ENCODE assay signal across 1 cellular context in the genomic region with DNA sequence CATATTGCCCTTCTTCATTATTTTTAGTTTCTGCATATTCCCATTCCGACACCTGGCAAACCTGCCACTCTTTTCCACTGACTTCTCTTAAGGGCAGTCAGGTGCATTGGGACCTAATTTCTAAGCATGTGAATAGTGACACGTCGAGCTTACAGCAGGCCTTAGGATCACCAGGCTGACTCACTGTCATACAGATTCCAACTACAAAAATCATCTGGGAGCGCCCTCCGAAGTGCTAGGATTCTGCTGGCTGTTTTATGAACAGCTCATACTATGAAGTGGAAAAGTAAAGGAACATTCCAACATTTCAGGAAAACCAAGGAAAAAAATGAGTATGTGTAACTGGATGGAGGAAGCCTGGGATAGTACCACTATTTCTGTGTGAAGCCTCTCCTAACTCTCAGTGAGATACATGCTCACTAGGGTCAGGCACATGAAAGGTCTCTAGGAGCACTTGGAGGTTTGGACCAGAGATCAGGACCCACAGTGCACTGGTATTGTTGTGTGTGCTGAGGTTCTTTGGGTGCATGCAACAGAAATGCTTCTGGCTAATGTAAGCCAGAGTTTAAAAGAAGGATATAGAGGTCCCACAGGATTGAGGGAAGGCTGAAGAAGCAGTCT.
A peak's percentile ranks its signal among the peaks of the same experiment; 100 is the strongest.
TF ChIP-seq lines count a peak whose summit lies in the region.

No MANE protein-coding gene starts in this region.

TF ChIP-seq in SK-N-SH, 30 proteins besides CTCF, POLR2A, EP300 and RAD21 (continued from another document):
- TF ChIP-seq, protein P1, sequence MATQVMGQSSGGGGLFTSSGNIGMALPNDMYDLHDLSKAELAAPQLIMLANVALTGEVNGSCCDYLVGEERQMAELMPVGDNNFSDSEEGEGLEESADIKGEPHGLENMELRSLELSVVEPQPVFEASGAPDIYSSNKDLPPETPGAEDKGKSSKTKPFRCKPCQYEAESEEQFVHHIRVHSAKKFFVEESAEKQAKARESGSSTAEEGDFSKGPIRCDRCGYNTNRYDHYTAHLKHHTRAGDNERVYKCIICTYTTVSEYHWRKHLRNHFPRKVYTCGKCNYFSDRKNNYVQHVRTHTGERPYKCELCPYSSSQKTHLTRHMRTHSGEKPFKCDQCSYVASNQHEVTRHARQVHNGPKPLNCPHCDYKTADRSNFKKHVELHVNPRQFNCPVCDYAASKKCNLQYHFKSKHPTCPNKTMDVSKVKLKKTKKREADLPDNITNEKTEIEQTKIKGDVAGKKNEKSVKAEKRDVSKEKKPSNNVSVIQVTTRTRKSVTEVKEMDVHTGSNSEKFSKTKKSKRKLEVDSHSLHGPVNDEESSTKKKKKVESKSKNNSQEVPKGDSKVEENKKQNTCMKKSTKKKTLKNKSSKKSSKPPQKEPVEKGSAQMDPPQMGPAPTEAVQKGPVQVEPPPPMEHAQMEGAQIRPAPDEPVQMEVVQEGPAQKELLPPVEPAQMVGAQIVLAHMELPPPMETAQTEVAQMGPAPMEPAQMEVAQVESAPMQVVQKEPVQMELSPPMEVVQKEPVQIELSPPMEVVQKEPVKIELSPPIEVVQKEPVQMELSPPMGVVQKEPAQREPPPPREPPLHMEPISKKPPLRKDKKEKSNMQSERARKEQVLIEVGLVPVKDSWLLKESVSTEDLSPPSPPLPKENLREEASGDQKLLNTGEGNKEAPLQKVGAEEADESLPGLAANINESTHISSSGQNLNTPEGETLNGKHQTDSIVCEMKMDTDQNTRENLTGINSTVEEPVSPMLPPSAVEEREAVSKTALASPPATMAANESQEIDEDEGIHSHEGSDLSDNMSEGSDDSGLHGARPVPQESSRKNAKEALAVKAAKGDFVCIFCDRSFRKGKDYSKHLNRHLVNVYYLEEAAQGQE (IDR thresholded peaks at IDR 0.05; ENCODE audit: low read depth, low read length): 0 out of 2 replicates have a peak, but pooled peaks have one; percentile 29
- TF ChIP-seq, protein P2, sequence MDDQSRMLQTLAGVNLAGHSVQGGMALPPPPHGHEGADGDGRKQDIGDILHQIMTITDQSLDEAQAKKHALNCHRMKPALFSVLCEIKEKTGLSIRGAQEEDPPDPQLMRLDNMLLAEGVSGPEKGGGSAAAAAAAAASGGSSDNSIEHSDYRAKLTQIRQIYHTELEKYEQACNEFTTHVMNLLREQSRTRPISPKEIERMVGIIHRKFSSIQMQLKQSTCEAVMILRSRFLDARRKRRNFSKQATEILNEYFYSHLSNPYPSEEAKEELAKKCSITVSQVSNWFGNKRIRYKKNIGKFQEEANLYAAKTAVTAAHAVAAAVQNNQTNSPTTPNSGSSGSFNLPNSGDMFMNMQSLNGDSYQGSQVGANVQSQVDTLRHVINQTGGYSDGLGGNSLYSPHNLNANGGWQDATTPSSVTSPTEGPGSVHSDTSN (IDR thresholded peaks at IDR 0.05): no peak
- 0 out of 2 replicates have a peak, but pooled peaks have one; percentile 22 for TF ChIP-seq RXRA (IDR thresholded peaks at IDR 0.05; ENCODE audit: borderline replicate concordance, low read depth)
- TF ChIP-seq FOSL2 (IDR thresholded peaks at IDR 0.05; ENCODE audit: borderline replicate concordance, low read depth): peak; percentile 81
- TF ChIP-seq EZH2phosphoT487 (IDR thresholded peaks at IDR 0.05; ENCODE audit: borderline replicate concordance, low read depth): no peak
- peak; percentile 38; the same call in 1 of the 2 replicates for TF ChIP-seq TEAD4 (IDR thresholded peaks at IDR 0.05; ENCODE audit: borderline replicate concordance, insufficient read depth)
- TF ChIP-seq, protein P3, sequence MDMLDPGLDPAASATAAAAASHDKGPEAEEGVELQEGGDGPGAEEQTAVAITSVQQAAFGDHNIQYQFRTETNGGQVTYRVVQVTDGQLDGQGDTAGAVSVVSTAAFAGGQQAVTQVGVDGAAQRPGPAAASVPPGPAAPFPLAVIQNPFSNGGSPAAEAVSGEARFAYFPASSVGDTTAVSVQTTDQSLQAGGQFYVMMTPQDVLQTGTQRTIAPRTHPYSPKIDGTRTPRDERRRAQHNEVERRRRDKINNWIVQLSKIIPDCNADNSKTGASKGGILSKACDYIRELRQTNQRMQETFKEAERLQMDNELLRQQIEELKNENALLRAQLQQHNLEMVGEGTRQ (IDR thresholded peaks at IDR 0.05; ENCODE audit: borderline replicate concordance, low read depth, low read length): no peak
- peak; percentile 52; the same call in 1 of the 2 replicates for TF ChIP-seq JUND (IDR thresholded peaks at IDR 0.05)
